15 cellular contexts compared by ENCODE assay signal in the genomic region with DNA sequence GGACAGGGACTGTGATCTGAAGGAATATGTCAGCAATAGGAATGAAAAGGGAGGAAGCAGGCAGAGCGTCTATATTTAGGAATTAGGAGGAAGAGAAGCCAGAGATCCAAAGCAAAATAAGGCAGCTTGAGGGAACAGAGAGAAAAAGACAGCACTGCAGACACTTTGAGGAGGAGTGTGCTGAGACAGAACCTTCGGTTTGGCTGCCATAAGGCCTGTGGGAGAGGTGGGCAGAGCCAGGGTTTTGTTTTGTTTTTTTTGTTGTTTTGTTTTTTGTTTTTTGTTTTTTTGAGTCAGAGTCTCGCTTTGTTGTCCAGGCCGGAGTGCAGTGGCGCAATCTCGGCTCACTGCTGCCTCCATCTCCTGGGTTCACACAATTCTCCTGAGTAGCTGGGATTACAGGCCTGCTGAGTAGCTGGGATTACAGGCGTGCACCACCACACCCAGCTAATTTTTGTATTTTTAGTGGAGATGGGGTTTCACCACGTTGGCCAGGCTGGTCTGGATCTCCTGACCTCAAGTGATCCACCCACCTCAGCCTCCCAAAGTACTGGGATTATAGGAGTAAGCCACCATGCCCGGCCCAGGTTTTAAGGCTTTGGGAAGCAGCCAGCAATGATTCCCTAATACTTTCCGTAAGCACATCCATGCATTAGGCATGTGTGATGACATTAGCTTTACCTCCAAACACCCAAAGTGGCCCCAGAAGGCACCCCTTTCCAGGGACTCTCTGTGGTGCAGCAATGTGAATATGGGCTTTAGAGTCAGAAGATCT.
A peak's percentile ranks its signal among the peaks of the same experiment; 100 is the strongest.
DNase-seq lines count a peak whose midpoint lies in the region; ATAC-seq, FAIRE-seq and TF ChIP-seq lines count a peak whose summit lies in the region.
"Had no signal": no experiment of that assay in that cellular context is flagged by ENCODE, and none has a peak within 500 bp of the region (broad histone marks: within the 10 kb centered on the region; RNA-seq: fewer than 3 reads in every experiment).

No MANE protein-coding gene starts in this region.

- H3K4me3 ChIP-seq in esophagus squamous epithelium (no peak overlapping the region), neuronal stem cell (ENCODE audit: low read length in 2 of 2) (no peak overlapping the region), thoracic aorta (no peak overlapping the region)
- H3K4me3 ChIP-seq: lung had no signal

- H3K14ac ChIP-seq in neuronal stem cell (ENCODE audit: low read length): no peak overlapping the region

- H3K18ac ChIP-seq in neuronal stem cell (ENCODE audit: low read length): peak overlapping the region; percentile 53

- H2BK12ac ChIP-seq in neuronal stem cell (ENCODE audit: low read length): no peak overlapping the region

- no peak for TF ChIP-seq POLR2A in esophagus squamous epithelium (IDR thresholded peaks at IDR 0.05)

- H3K4me2 ChIP-seq in neuronal stem cell (ENCODE audit: insufficient read depth, low read length, poor library complexity, severe bottlenecking): no peak overlapping the region

- H2BK15ac ChIP-seq in neuronal stem cell (ENCODE audit: low read length): no peak overlapping the region

- H4K91ac ChIP-seq in neuronal stem cell (ENCODE audit: low read depth, low read length, poor library complexity): no peak overlapping the region

- DNase-seq in caudate nucleus (lab: John Stamatoyannopoulos, UW): no peak
- no peak for DNase-seq in esophagus squamous epithelium (lab: John Stamatoyannopoulos, UW)
- no peak for DNase-seq in neuronal stem cell (ENCODE audit: low spot score)
- DNase-seq in thoracic aorta (ENCODE audit: low spot score): no peak
- DNase-seq in frontal cortex (ENCODE audit: low spot score in 2 of 2): no peak
- no peak for DNase-seq in NOMO-1 treated with dmso at 0.1 percent for 144 hours (lab: John Stamatoyannopoulos, UW; ENCODE audit: unreplicated experiment)
- no peak for DNase-seq in NCI-H1417 treated with DMSO at 0.1 percent for 48 hours (lab: John Stamatoyannopoulos, UW)
- DNase-seq: activated gamma-delta T cell, DMS153, NCI-H1417, NCI-H226, SHP77 had no signal

- no peak overlapping the region for H2BK120ac ChIP-seq in neuronal stem cell (ENCODE audit: low read depth, low read length)

- no peak overlapping the region for H4K8ac ChIP-seq in neuronal stem cell (ENCODE audit: low read depth, low read length)

- peak overlapping the region; percentile 38 for H3K23ac ChIP-seq in neuronal stem cell (ENCODE audit: low read depth, low read length, poor library complexity)

- no peaks in the 10 kb centered on the region for H3K27me3 ChIP-seq in esophagus squamous epithelium
- H3K27me3 ChIP-seq in neuronal stem cell (ENCODE audit: control insufficient read depth in 3 of 3, insufficient read depth in 3 of 3, low read depth in 1 of 3, low read length in 3 of 3): no peaks in the 10 kb centered on the region
- no peaks in the 10 kb centered on the region for H3K27me3 ChIP-seq in thoracic aorta (replicated peaks; ENCODE audit: insufficient read depth)

- FAIRE-seq in frontal cortex (lab: Jason Lieb, UNC): no peak

- no peak overlapping the region for H2AK5ac ChIP-seq in neuronal stem cell (ENCODE audit: low read depth, low read length)

- TF ChIP-seq CTCF in esophagus squamous epithelium (IDR thresholded peaks at IDR 0.05): no peak
- no peak for TF ChIP-seq CTCF in thoracic aorta (IDR thresholded peaks at IDR 0.05)

- ATAC-seq in thoracic aorta (ENCODE audit: insufficient number of reproducible peaks, low FRiP score, low read depth): no peak
- ATAC-seq: stimulated activated effector memory CD8-positive, alpha-beta T cell treated with anti-CD3 and anti-CD28 coated beads, Interleukin-12 subunit alpha, Interleukin-12 subunit beta, amount 100 ng/mL, for 72 hours; WTC11 had no signal

- H3K36me3 ChIP-seq in esophagus squamous epithelium: no peaks in the 10 kb centered on the region
- no peaks in the 10 kb centered on the region for H3K36me3 ChIP-seq in neuronal stem cell (replicated peaks in 1 of 2; ENCODE audit: control insufficient read depth in 2 of 2, insufficient read depth in 2 of 2, low read length in 2 of 2)
- no peaks in the 10 kb centered on the region for H3K36me3 ChIP-seq in thoracic aorta

- H3K79me1 ChIP-seq in neuronal stem cell (ENCODE audit: low read depth, low read length): no peaks in the 10 kb centered on the region

- H3K4me1 ChIP-seq in esophagus squamous epithelium: peaks cover 12 to 35% (median 13%) of the 10 kb centered on the region in 3 donors
- peaks cover 16 to 17% of the 10 kb centered on the region in 2 donors for H3K4me1 ChIP-seq in neuronal stem cell (ENCODE audit: control insufficient read depth in 2 of 2, insufficient read depth in 1 of 2, low read depth in 1 of 2, low read length in 2 of 2)
- H3K4me1 ChIP-seq in thoracic aorta (ENCODE audit: control insufficient read depth in 1 of 2, low read depth in 2 of 2): peaks cover 18 to 26% of the 10 kb centered on the region in 2 donors

- intact Hi-C loops in esophagus squamous epithelium (cut with DNase I): no loop called here

- WGBS in esophagus squamous epithelium, 2 donors: 67 to 80% methylated on average over 10 of the region's 10 CpGs
- no CpG with 5 or more reads among the region's 10 CpGs for WGBS in neuronal stem cell (ENCODE audit: extremely low coverage in 2 of 2, insufficient read length in 2 of 2, insufficient replicate concordance in 1 of 2), 2 donors

- H3K9ac ChIP-seq in neuronal stem cell (ENCODE audit: low read depth, low read length, poor library complexity): no peak overlapping the region

- peaks cover 0 to 7% (median 0%) of the 10 kb centered on the region in 3 donors for H3K9me3 ChIP-seq in esophagus squamous epithelium
- H3K9me3 ChIP-seq in neuronal stem cell (replicated peaks in 1 of 2; ENCODE audit: control insufficient read depth in 2 of 2, insufficient read depth in 1 of 2, low read depth in 1 of 2, low read length in 2 of 2): peaks cover 13 to 31% of the 10 kb centered on the region in 2 donors
- H3K9me3 ChIP-seq in thoracic aorta: peaks cover 3% of the 10 kb centered on the region

- H2BK5ac ChIP-seq in neuronal stem cell (ENCODE audit: low read length): no peak overlapping the region

- H3K27ac ChIP-seq in caudate nucleus (ENCODE audit: low read depth, low read length): peak overlapping the region; percentile 5
- peak overlapping the region; percentile 60 to 87 (median 83) for H3K27ac ChIP-seq in esophagus squamous epithelium
- H3K27ac ChIP-seq in neuronal stem cell (replicated peaks; ENCODE audit: low read length): no peak overlapping the region
- H3K27ac ChIP-seq in thoracic aorta: peak overlapping the region; percentile 21 to 37

- H3K4ac ChIP-seq in neuronal stem cell (ENCODE audit: low read length): no peak overlapping the region

- H2AFZ ChIP-seq in neuronal stem cell (ENCODE audit: low read length): no peak overlapping the region
